In genomic region chr5:150350524-150351344, GRCh38 we compare ENCODE assay signal across 9 cellular contexts. TPM values are rescaled to one million over a fixed set of nuclear protein-coding genes. Genes with fewer than 3 reads are reported as not detected.
DNase-seq lines count a peak whose midpoint lies in the region; ATAC-seq and TF ChIP-seq lines count a peak whose summit lies in the region.
"Had no signal": no experiment of that assay in that cellular context is flagged by ENCODE, and none has a peak within 500 bp of the region (broad histone marks: within the 10 kb centered on the region; RNA-seq: fewer than 3 reads in every experiment).

No MANE protein-coding gene starts in this region.

- peak overlapping the region; percentile 55 to 84 (median 57) for H3K27ac Mint-ChIP-seq in CD4-positive, CD25-positive, alpha-beta regulatory T cell
- H3K27ac Mint-ChIP-seq in activated T-helper 1 cell treated with anti-CD3 and anti-CD28 coated beads, Interleukin-12 subunit alpha, Interleukin-12 subunit beta, Interleukin-2, Interleukin-4 antibody, amounts not matched to agents 30 ng/mL and 10 ng/mL and 1 ng/mL, durations not matched to agents 14 hours and 24 hours and 36 hours: peak overlapping the region; percentile 42
- peak overlapping the region; percentile 42 for H3K27ac Mint-ChIP-seq in neural progenitor cell

- ATAC-seq in CD4-positive, CD25-positive, alpha-beta regulatory T cell (ENCODE audit: low read depth in 2 of 2): peak; percentile 60 to 71
- ATAC-seq in GM18909 (IDR thresholded peaks at IDR 0.05; ENCODE audit: poor library complexity, unreplicated experiment): peak; percentile 89
- ATAC-seq in HG03108 (IDR thresholded peaks at IDR 0.05; ENCODE audit: unreplicated experiment): peak; percentile 89

- H3K79me2 ChIP-seq in OCI-LY1 (ENCODE audit: insufficient read depth, low read length): no peaks in the 10 kb centered on the region
- H3K79me2 ChIP-seq in neural progenitor cell (ENCODE audit: low read depth): no peaks in the 10 kb centered on the region

- H3K36me3 ChIP-seq in CD4-positive, CD25-positive, alpha-beta regulatory T cell (ENCODE audit: control insufficient read depth, insufficient read depth, low read length): no peaks in the 10 kb centered on the region
- no peaks in the 10 kb centered on the region for H3K36me3 ChIP-seq in OCI-LY1 (ENCODE audit: insufficient read depth, low read length)
- no peaks in the 10 kb centered on the region for H3K36me3 ChIP-seq in neural progenitor cell
- no peaks in the 10 kb centered on the region for H3K36me3 ChIP-seq in transverse colon

- H3K9me3 Mint-ChIP-seq in CD4-positive, CD25-positive, alpha-beta regulatory T cell: no peaks in the 10 kb centered on the region
- H3K9me3 Mint-ChIP-seq in activated T-helper 1 cell treated with anti-CD3 and anti-CD28 coated beads, Interleukin-12 subunit alpha, Interleukin-12 subunit beta, Interleukin-2, Interleukin-4 antibody, amounts not matched to agents 30 ng/mL and 10 ng/mL and 1 ng/mL, durations not matched to agents 14 hours and 24 hours and 36 hours: no peaks in the 10 kb centered on the region
- no peaks in the 10 kb centered on the region for H3K9me3 Mint-ChIP-seq in neural progenitor cell

- no peaks in the 10 kb centered on the region for H3F3A ChIP-seq in OCI-LY1 (ENCODE audit: insufficient read depth, low read length)
- H3F3A ChIP-seq in neural progenitor cell (ENCODE audit: low read depth): no peaks in the 10 kb centered on the region

- intact Hi-C loops in activated T-helper 1 cell treated with anti-CD3 and anti-CD28 coated beads, Interleukin-12 subunit alpha, Interleukin-12 subunit beta, Interleukin-2, Interleukin-4 antibody, amounts not matched to agents 30 ng/mL and 10 ng/mL and 1 ng/mL, durations not matched to agents 14 hours and 24 hours and 36 hours (cut with micrococcal nuclease): loop anchor here (1.0 kb wide), 1 partner anchor 189 kb away; no protein-coding TSS in a partner anchor
- intact Hi-C loops in transverse colon (cut with DNase I; ENCODE audit: low total_unique reads): no loop called here

- no peaks in the 10 kb centered on the region for H3K36me3 Mint-ChIP-seq in CD4-positive, CD25-positive, alpha-beta regulatory T cell
- no peaks in the 10 kb centered on the region for H3K36me3 Mint-ChIP-seq in activated T-helper 1 cell treated with anti-CD3 and anti-CD28 coated beads, Interleukin-12 subunit alpha, Interleukin-12 subunit beta, Interleukin-2, Interleukin-4 antibody, amounts not matched to agents 30 ng/mL and 10 ng/mL and 1 ng/mL, durations not matched to agents 14 hours and 24 hours and 36 hours (ENCODE audit: low read depth)
- H3K36me3 Mint-ChIP-seq in neural progenitor cell: no peaks in the 10 kb centered on the region

- WGBS in transverse colon (ENCODE audit: low coverage in 1 of 2), 2 donors: 22 to 45% methylated on average over 4 to 7 of the region's 7 CpGs

- TF ChIP-seq CTCF in OCI-LY1 (IDR thresholded peaks at IDR 0.05; ENCODE audit: low read length): peak; percentile 76
- peak; percentile 79 for TF ChIP-seq CTCF in fibroblast of villous mesenchyme (IDR thresholded peaks at IDR 0.05; ENCODE audit: insufficient read depth, low read depth, low read length)
- peak; percentile 74 for TF ChIP-seq CTCF in neural progenitor cell (IDR thresholded peaks at IDR 0.05)
- peak; percentile 40 to 70 (median 48) for TF ChIP-seq CTCF in transverse colon (IDR thresholded peaks at IDR 0.05)

- no peak for TF ChIP-seq EP300 in transverse colon (IDR thresholded peaks at IDR 0.05; ENCODE audit: low read depth)

- H4K20me1 ChIP-seq in OCI-LY1 (ENCODE audit: insufficient read depth, low read length) (no peaks in the 10 kb centered on the region), neural progenitor cell (ENCODE audit: low read depth) (no peaks in the 10 kb centered on the region)

- peaks cover 5 to 13% (median 10%) of the 10 kb centered on the region in 4 donors for H3K4me1 Mint-ChIP-seq in CD4-positive, CD25-positive, alpha-beta regulatory T cell
- H3K4me1 Mint-ChIP-seq in activated T-helper 1 cell treated with anti-CD3 and anti-CD28 coated beads, Interleukin-12 subunit alpha, Interleukin-12 subunit beta, Interleukin-2, Interleukin-4 antibody, amounts not matched to agents 30 ng/mL and 10 ng/mL and 1 ng/mL, durations not matched to agents 14 hours and 24 hours and 36 hours (ENCODE audit: low read depth): peaks cover 9% of the 10 kb centered on the region
- H3K4me1 Mint-ChIP-seq in neural progenitor cell: peaks cover 47% of the 10 kb centered on the region

- H3K27me3 Mint-ChIP-seq in CD4-positive, CD25-positive, alpha-beta regulatory T cell: peaks cover 5% of the 10 kb centered on the region
- H3K27me3 Mint-ChIP-seq in activated T-helper 1 cell treated with anti-CD3 and anti-CD28 coated beads, Interleukin-12 subunit alpha, Interleukin-12 subunit beta, Interleukin-2, Interleukin-4 antibody, amounts not matched to agents 30 ng/mL and 10 ng/mL and 1 ng/mL, durations not matched to agents 14 hours and 24 hours and 36 hours (ENCODE audit: insufficient read depth): peaks cover 5% of the 10 kb centered on the region
- peaks cover 5% of the 10 kb centered on the region for H3K27me3 Mint-ChIP-seq in neural progenitor cell (ENCODE audit: insufficient read depth, low read depth)

- no peak for TF ChIP-seq POLR2A in transverse colon (IDR thresholded peaks at IDR 0.05)

- no peaks in the 10 kb centered on the region for H3K4me1 ChIP-seq in CD4-positive, CD25-positive, alpha-beta regulatory T cell (ENCODE audit: control insufficient read depth, insufficient read depth, low read length, poor library complexity, severe bottlenecking)
- H3K4me1 ChIP-seq in OCI-LY1 (ENCODE audit: insufficient read depth, low read length, severe bottlenecking) (peaks cover 3% of the 10 kb centered on the region), neural progenitor cell (peaks cover 2% of the 10 kb centered on the region), transverse colon (peaks cover 0 to 19% (median 8%) of the 10 kb centered on the region in 4 donors)

- H3K4me3 Mint-ChIP-seq in CD4-positive, CD25-positive, alpha-beta regulatory T cell: peak overlapping the region in 2 of 4 donors; percentile 1 to 14
- peak overlapping the region; percentile 17 for H3K4me3 Mint-ChIP-seq in activated T-helper 1 cell treated with anti-CD3 and anti-CD28 coated beads, Interleukin-12 subunit alpha, Interleukin-12 subunit beta, Interleukin-2, Interleukin-4 antibody, amounts not matched to agents 30 ng/mL and 10 ng/mL and 1 ng/mL, durations not matched to agents 14 hours and 24 hours and 36 hours
- no peak overlapping the region for H3K4me3 Mint-ChIP-seq in neural progenitor cell

- H3K27ac ChIP-seq in CD4-positive, CD25-positive, alpha-beta regulatory T cell (ENCODE audit: insufficient read depth, low read length, poor library complexity, severe bottlenecking): no peak overlapping the region
- no peak overlapping the region for H3K27ac ChIP-seq in OCI-LY1 (ENCODE audit: low read depth, low read length, poor library complexity, severe bottlenecking)
- H3K27ac ChIP-seq in neural progenitor cell: no peak overlapping the region
- H3K27ac ChIP-seq in transverse colon: peak overlapping the region in 1 of 4 donors; percentile 4

- no peaks in the 10 kb centered on the region for H3K27me3 ChIP-seq in CD4-positive, CD25-positive, alpha-beta regulatory T cell (ENCODE audit: control insufficient read depth, insufficient read depth, low read length)
- no peaks in the 10 kb centered on the region for H3K27me3 ChIP-seq in OCI-LY1 (ENCODE audit: insufficient read depth, low read length)
- H3K27me3 ChIP-seq in neural progenitor cell: peaks cover 4% of the 10 kb centered on the region
- no peaks in the 10 kb centered on the region for H3K27me3 ChIP-seq in transverse colon

- no peaks in the 10 kb centered on the region for H3K9me2 ChIP-seq in OCI-LY1 (ENCODE audit: low read depth, low read length)

- H2AFZ ChIP-seq in OCI-LY1 (ENCODE audit: low read length): no peak overlapping the region
- H2AFZ ChIP-seq in neural progenitor cell (replicated peaks): no peak overlapping the region

- no peak overlapping the region for H3K4me3 ChIP-seq in CD4-positive, CD25-positive, alpha-beta regulatory T cell (ENCODE audit: low read depth, low read length)
- H3K4me3 ChIP-seq in OCI-LY1 (ENCODE audit: low read depth, low read length, poor library complexity, severe bottlenecking) (no peak overlapping the region), fibroblast of villous mesenchyme (ENCODE audit: low read depth, low read length) (no peak overlapping the region), neural progenitor cell (no peak overlapping the region), transverse colon (no peak overlapping the region)

- no peak overlapping the region for H3K4me2 ChIP-seq in OCI-LY1 (ENCODE audit: low read length)
- H3K4me2 ChIP-seq in neural progenitor cell: no peak overlapping the region

- H3K9ac ChIP-seq in OCI-LY1 (ENCODE audit: low read length) (no peak overlapping the region), neural progenitor cell (no peak overlapping the region)

- in situ Hi-C loops in transverse colon (cut with MboI; ENCODE audit: low pct_ligation_motif_present in 1 of 4, low pct_unique_long_range_greater_than_20kb in 1 of 4, low sequenced_read_pairs in 3 of 4): no loop called here

- DNase-seq in CD4-positive, CD25-positive, alpha-beta regulatory T cell: peak in 2 of 3 donors; percentile 35 to 61
- DNase-seq in activated T-helper 1 cell treated with anti-CD3 and anti-CD28 coated beads, Interleukin-12 subunit alpha, Interleukin-12 subunit beta, Interleukin-2, Interleukin-4 antibody, amounts not matched to agents 30 ng/mL and 10 ng/mL and 1 ng/mL, durations not matched to agents 14 hours and 24 hours and 36 hours (ENCODE audit: low spot score): peak; percentile 33
- DNase-seq in fibroblast of villous mesenchyme (ENCODE audit: low read depth): peak; percentile 86
- peak; percentile 73 for DNase-seq in neural progenitor cell (ENCODE audit: low spot score)
- DNase-seq in transverse colon: peak; percentile 79

- H3K9me3 ChIP-seq in CD4-positive, CD25-positive, alpha-beta regulatory T cell (ENCODE audit: control insufficient read depth in 2 of 2, low read length in 2 of 2): no peaks in the 10 kb centered on the region
- H3K9me3 ChIP-seq in OCI-LY1 (ENCODE audit: low read length) (no peaks in the 10 kb centered on the region), neural progenitor cell (ENCODE audit: low read depth) (no peaks in the 10 kb centered on the region), transverse colon (no peaks in the 10 kb centered on the region)

RNA-seq across cellular contexts. Expression of gene TCOF1, which starts 6.8 kb away (rescaled TPM):
- total RNA-seq in CD4-positive, CD25-positive, alpha-beta regulatory T cell: 58.3 TPM
- polyA plus RNA-seq in CD4-positive, CD25-positive, alpha-beta regulatory T cell: 1 to 10 TPM; 2.7 to 5.6 (median 3.4) TPM
- total RNA-seq in activated T-helper 1 cell treated with anti-CD3 and anti-CD28 coated beads, Interleukin-12 subunit alpha, Interleukin-12 subunit beta, Interleukin-2, Interleukin-4 antibody, amounts not matched to agents 30 ng/mL and 10 ng/mL and 1 ng/mL, durations not matched to agents 14 hours and 24 hours and 36 hours: 130 and 131 TPM in 2 replicates
- total RNA-seq in fibroblast of villous mesenchyme: 19.0 and 23.7 TPM in 2 replicates
- 37.9 and 79.8 TPM in 2 replicates for total RNA-seq in neural progenitor cell (ENCODE audit: low replicate concordance)
- total RNA-seq in transverse colon: 10 to 100 TPM; 12.0 to 87.2 (median 31.3) TPM

RNA-seq across cellular contexts. Expression of gene ARSI, which starts 48.0 kb away (rescaled TPM):
- total RNA-seq in CD4-positive, CD25-positive, alpha-beta regulatory T cell: not detected
- polyA plus RNA-seq in CD4-positive, CD25-positive, alpha-beta regulatory T cell: not detected
- not detected in 2 replicates for total RNA-seq in activated T-helper 1 cell treated with anti-CD3 and anti-CD28 coated beads, Interleukin-12 subunit alpha, Interleukin-12 subunit beta, Interleukin-2, Interleukin-4 antibody, amounts not matched to agents 30 ng/mL and 10 ng/mL and 1 ng/mL, durations not matched to agents 14 hours and 24 hours and 36 hours
- total RNA-seq in fibroblast of villous mesenchyme (13.8 and 23.5 TPM in 2 replicates), neural progenitor cell (ENCODE audit: low replicate concordance) (4.2 and 13.1 TPM in 2 replicates), transverse colon (1 to 10 TPM in 1 of 4 donors, under 1 TPM in 1, not detected in 2; 0.48 to 1.6 TPM)
- total RNA-seq: activated CD8-positive, alpha-beta memory T cell treated with anti-CD3 and anti-CD28 coated beads for 36 hours had no signal

Comparison
In these comparisons a context has a peak if more than half of its experiments do, and no peak if none do; other contexts are left out.
1. DNase-seq: peak in every context shown above with its lines; median percentile 86 in fibroblast of villous mesenchyme; 79 in transverse colon; 73 in neural progenitor cell; 48 in CD4-positive, CD25-positive, alpha-beta regulatory T cell; 33 in activated T-helper 1 cell treated with anti-CD3 and anti-CD28 coated beads, Interleukin-12 subunit alpha, Interleukin-12 subunit beta, Interleukin-2, Interleukin-4 antibody, amounts not matched to agents 30 ng/mL and 10 ng/mL and 1 ng/mL, durations not matched to agents 14 hours and 24 hours and 36 hours.